ENCODE assay signal across 2 cellular contexts in genomic region chr11:42646959-42647358, GRCh38.
TF ChIP-seq lines count a peak whose summit lies in the region.

No MANE protein-coding gene starts in this region.

TF ChIP-seq in H1, 55 proteins besides CTCF, POLR2A, EP300 and RAD21 (continued from another document):
- no peak for TF ChIP-seq ATF2 (IDR thresholded peaks at IDR 0.05; ENCODE audit: low read length)
- no peak for TF ChIP-seq CREB1 (IDR thresholded peaks at IDR 0.05)
- TF ChIP-seq RXRA (IDR thresholded peaks at IDR 0.05; ENCODE audit: insufficient read depth, low read depth, low read length): no peak
- no peak for TF ChIP-seq FOSL1 (IDR thresholded peaks at IDR 0.05; ENCODE audit: insufficient read depth, low read depth, low read length)
- no peak for TF ChIP-seq SUZ12 (IDR thresholded peaks at IDR 0.05; ENCODE audit: low read length)
- no peak for TF ChIP-seq GTF2F1 (IDR thresholded peaks at IDR 0.05; ENCODE audit: borderline replicate concordance, low read depth, low read length)
- no peak for TF ChIP-seq PHF8 (conservative IDR thresholded peaks at IDR 0.05; ENCODE audit: low read depth, low read length)
- TF ChIP-seq MAX (IDR thresholded peaks at IDR 0.05): no peak
TF ChIP-seq in H1: peak in this region for 0.

TF ChIP-seq in neural cell, 6 proteins besides CTCF, POLR2A, EP300 and RAD21:
- TF ChIP-seq REST (IDR thresholded peaks at IDR 0.05; ENCODE audit: borderline replicate concordance) (peak; percentile 23), POLR2AphosphoS5 (IDR thresholded peaks at IDR 0.05) (peak; percentile 78), TAF1 (IDR thresholded peaks at IDR 0.05; ENCODE audit: low read depth) (no peak)
